In the genomic region with DNA sequence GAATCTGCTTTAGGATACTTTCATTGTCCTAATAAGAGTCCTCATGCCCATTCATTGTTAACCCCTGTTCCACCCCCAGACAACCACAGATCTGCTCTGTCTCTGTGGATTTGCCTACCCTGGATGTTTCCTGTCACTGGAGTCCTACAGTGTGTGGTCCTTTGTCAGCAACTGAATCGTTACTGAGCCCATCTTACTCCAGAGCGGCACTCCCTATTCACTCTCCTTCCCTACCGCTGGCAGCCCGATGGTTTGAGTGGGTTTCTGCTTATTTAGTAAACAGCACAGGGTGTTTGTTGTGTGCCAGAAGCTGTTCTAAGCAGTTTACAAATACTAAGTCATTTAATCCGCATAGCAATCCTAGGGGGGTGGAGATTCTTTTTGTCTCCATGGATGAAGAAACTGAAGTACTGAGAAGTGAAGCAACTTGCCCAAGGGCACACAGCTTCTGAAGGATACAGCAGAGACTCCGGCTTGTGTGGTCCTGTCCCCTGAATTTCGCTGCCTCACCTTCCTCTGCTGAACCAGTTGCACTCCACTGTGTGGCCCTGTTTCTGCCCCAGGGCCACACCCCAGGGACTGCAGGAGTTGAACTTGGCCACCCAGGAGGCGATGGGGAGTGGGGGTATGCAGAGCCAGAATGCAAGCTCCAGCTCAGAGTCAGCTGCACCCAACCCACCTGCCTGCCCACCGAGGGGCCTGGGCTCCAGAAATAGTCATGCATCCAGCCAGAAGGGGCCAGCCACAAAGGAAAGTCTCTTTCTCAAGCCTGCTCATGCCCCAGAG, we compare ENCODE assay signal across 25 cellular contexts. TPM values are rescaled to one million over a fixed set of nuclear protein-coding genes. Genes with fewer than 3 reads are reported as not detected.
DNase-seq lines count a peak whose midpoint lies in the region; ATAC-seq, FAIRE-seq and TF ChIP-seq lines count a peak whose summit lies in the region.
"Had no signal": no experiment of that assay in that cellular context is flagged by ENCODE, and none has a peak within 500 bp of the region (broad histone marks: within the 10 kb centered on the region; RNA-seq: fewer than 3 reads in every experiment).

No MANE protein-coding gene starts in this region.

- no TSS peak for BruUV-seq in HepG2 (replicated peaks; lab: Mats Ljungman, UMichigan)

- H2BK120ac ChIP-seq in mesendoderm (ENCODE audit: low read depth, low read length): no peak overlapping the region

- no peak overlapping the region for H2BK15ac ChIP-seq in mesendoderm (replicated peaks; ENCODE audit: low read depth)

- H3K27ac ChIP-seq in right lobe of liver (no peak overlapping the region), HepG2 (ENCODE audit: extremely low read length, insufficient read depth, low read length) (no peak overlapping the region), keratinocyte (ENCODE audit: control insufficient read depth, insufficient read depth, low read length) (peak overlapping the region; percentile 8), mesendoderm (ENCODE audit: low read depth, low read length) (no peak overlapping the region)
- H3K27ac ChIP-seq: KMS-11 had no signal

- dilution Hi-C loops in keratinocyte (cut with MboI; ENCODE audit: extremely low pct_ligation_motif_present, low sequenced_read_pairs): no loop called here

- CTCF ChIA-PET in HepG2 (lab: Yijun Ruan, JAX; ENCODE audit: low intra/inter-chr PET ratio, low total read pairs): no interaction called here

- WGBS in right lobe of liver (ENCODE audit: insufficient coverage, low coverage, low lambda C conversion rate, missing lambda C conversion rate): 77% methylated on average over 6 of the region's 9 CpGs
- 75% methylated on average over 9 of the region's 9 CpGs for WGBS in HepG2 (ENCODE audit: low lambda C conversion rate)
- no CpG with 5 or more reads among the region's 9 CpGs for WGBS in mesendoderm (ENCODE audit: extremely low coverage, insufficient coverage, low lambda C conversion rate)

- H3K79me1 ChIP-seq in mesendoderm (ENCODE audit: low read length): no peaks in the 10 kb centered on the region

- no peak overlapping the region for H3K56ac ChIP-seq in mesendoderm (ENCODE audit: low read length)

- H3K9me3 ChIP-seq in right lobe of liver (no peaks in the 10 kb centered on the region), HepG2 (ENCODE audit: low read length) (no peaks in the 10 kb centered on the region), keratinocyte (ENCODE audit: control insufficient read depth, low read depth, low read length) (no peaks in the 10 kb centered on the region)
- H3K9me3 ChIP-seq: BE2C had no signal

- DNase-seq in right lobe of liver (peak in 2 of 3 donors; percentile 9 to 18), HepG2 (ENCODE audit: low spot score) (no peak), bronchial epithelial cell (ENCODE audit: low read depth) (peak; percentile 70), keratinocyte (ENCODE audit: low read depth, low spot score) (no peak), mesendoderm (no peak), GM03348 (ENCODE audit: low spot score) (no peak), GOT3 (lab: John Stamatoyannopoulos, UW) (no peak)
- DNase-seq: BE2C; CD4-positive, alpha-beta memory T cell; DMS153; NCI-H1417 treated with DMSO at 0.1 percent for 48 hours; NCI-H187 treated with DMSO at 0.1 percent for 48 hours; NCI-H2227 treated with DMSO at 0.1 percent for 48 hours; NCI-H524; NCI-H82; PC-3; RPMI8226 had no signal

- TF ChIP-seq CTCF in right lobe of liver (IDR thresholded peaks at IDR 0.05) (no peak), HepG2 (CRISPR knock-in tag; IDR thresholded peaks at IDR 0.05) (no peak), bronchial epithelial cell (IDR thresholded peaks at IDR 0.05; ENCODE audit: insufficient read depth, low read length, severe bottlenecking) (no peak), keratinocyte (optimal IDR thresholded peaks at IDR 0.05 in 1 of 3, IDR thresholded peaks at IDR 0.05 in 1 of 3, conservative IDR thresholded peaks at IDR 0.05 in 1 of 3; ENCODE audit: extremely low read depth in 1 of 3, insufficient read depth in 2 of 3, low read length in 3 of 3) (no peak)

- no peaks in the 10 kb centered on the region for H3K79me2 ChIP-seq in HepG2 (ENCODE audit: insufficient read depth, low read length)
- H3K79me2 ChIP-seq in keratinocyte (ENCODE audit: control insufficient read depth, insufficient read depth, low read length): no peaks in the 10 kb centered on the region
- no peaks in the 10 kb centered on the region for H3K79me2 ChIP-seq in mesendoderm (ENCODE audit: control insufficient read depth, insufficient read depth, low read length)

- H3K4me3 ChIP-seq in right lobe of liver: no peak overlapping the region
- no peak overlapping the region for H3K4me3 ChIP-seq in HepG2 (replicated peaks in 1 of 3; ENCODE audit: insufficient read depth in 1 of 3, low read depth in 2 of 3, low read length in 3 of 3)
- no peak overlapping the region for H3K4me3 ChIP-seq in bronchial epithelial cell (ENCODE audit: low read depth, low read length)
- H3K4me3 ChIP-seq in keratinocyte (ENCODE audit: control insufficient read depth in 2 of 3, extremely low read depth in 1 of 3, insufficient read depth in 2 of 3, low read depth in 1 of 3, low read length in 3 of 3): no peak overlapping the region
- no peak overlapping the region for H3K4me3 ChIP-seq in mesendoderm (ENCODE audit: low read length)

- H2BK5ac ChIP-seq in mesendoderm (ENCODE audit: low read length): no peak overlapping the region

- H3K27me3 ChIP-seq in right lobe of liver: no peaks in the 10 kb centered on the region
- peaks cover under 1 to 1% of the 10 kb centered on the region in 2 experiments; a peak in 1 of 5 replicates for H3K27me3 ChIP-seq in HepG2 (ENCODE audit: control insufficient read depth in 1 of 2, insufficient read depth in 2 of 2, low read length in 2 of 2)
- no peaks in the 10 kb centered on the region for H3K27me3 ChIP-seq in bronchial epithelial cell (ENCODE audit: control insufficient read depth, insufficient read depth, low read length)
- no peaks in the 10 kb centered on the region for H3K27me3 ChIP-seq in keratinocyte (ENCODE audit: control insufficient read depth, extremely low read depth, insufficient read depth, low read length)
- no peaks in the 10 kb centered on the region for H3K27me3 ChIP-seq in mesendoderm (ENCODE audit: insufficient read depth, low read length, poor library complexity)
- H3K27me3 ChIP-seq: BE2C had no signal

- no peak overlapping the region for H4K5ac ChIP-seq in mesendoderm (ENCODE audit: low read length)

- H3K9ac ChIP-seq in HepG2 (ENCODE audit: insufficient read depth, low read depth, low read length): no peak overlapping the region
- no peak overlapping the region for H3K9ac ChIP-seq in keratinocyte (ENCODE audit: control insufficient read depth, extremely low read depth, insufficient read depth, low read length)
- H3K9ac ChIP-seq in mesendoderm (ENCODE audit: low read length): no peak overlapping the region
- H3K9ac ChIP-seq: KMS-11 had no signal

- TF ChIP-seq EP300 in HepG2 (IDR thresholded peaks at IDR 0.05; ENCODE audit: low read depth in 2 of 2, low read length in 2 of 2) (no peak), HepG2 (CRISPR knock-in tag; IDR thresholded peaks at IDR 0.05; ENCODE audit: borderline replicate concordance) (no peak)

- H4K8ac ChIP-seq in mesendoderm (ENCODE audit: low read depth, low read length): no peak overlapping the region

- no peak for TF ChIP-seq RAD21 in HepG2 (CRISPR knock-in tag; IDR thresholded peaks at IDR 0.05)

- H3K4me1 ChIP-seq in right lobe of liver: no peaks in the 10 kb centered on the region
- H3K4me1 ChIP-seq in HepG2 (ENCODE audit: insufficient read depth, low read length): no peaks in the 10 kb centered on the region
- H3K4me1 ChIP-seq in keratinocyte (ENCODE audit: control insufficient read depth, extremely low read depth, insufficient read depth, low read length): peaks cover 44% of the 10 kb centered on the region
- H3K4me1 ChIP-seq in mesendoderm (ENCODE audit: control insufficient read depth, low read depth, low read length): no peaks in the 10 kb centered on the region
- H3K4me1 ChIP-seq: BE2C had no signal

- H3K36me3 ChIP-seq in right lobe of liver: no peaks in the 10 kb centered on the region
- H3K36me3 ChIP-seq in HepG2 (replicated peaks in 1 of 2; ENCODE audit: control insufficient read depth in 1 of 2, insufficient read depth in 2 of 2, low read length in 2 of 2): peaks cover 0 to 11% of the 10 kb centered on the region in 2 experiments; a peak in 1 of 5 replicates
- H3K36me3 ChIP-seq in bronchial epithelial cell (ENCODE audit: control insufficient read depth, insufficient read depth, low read length): no peaks in the 10 kb centered on the region
- no peaks in the 10 kb centered on the region for H3K36me3 ChIP-seq in keratinocyte (ENCODE audit: control insufficient read depth in 2 of 2, extremely low read depth in 1 of 2, insufficient read depth in 2 of 2, low read length in 2 of 2)
- H3K36me3 ChIP-seq in mesendoderm (ENCODE audit: control insufficient read depth, insufficient read depth, low read length): no peaks in the 10 kb centered on the region
- H3K36me3 ChIP-seq: BE2C had no signal

- TF ChIP-seq POLR2A in right lobe of liver (IDR thresholded peaks at IDR 0.05): no peak
- TF ChIP-seq POLR2A in HepG2 (IDR thresholded peaks at IDR 0.05; ENCODE audit: insufficient read depth in 1 of 2, low read depth in 2 of 2, low read length in 2 of 2): no peak

- in situ Hi-C loops in HepG2 (cut with HindIII; ENCODE audit: extremely low pct_ligation_motif_present, low pct_unique_long_range_greater_than_20kb): no loop called here

- H3K4ac ChIP-seq in mesendoderm (ENCODE audit: low read depth, low read length): no peak overlapping the region

- POLR2A ChIA-PET in HepG2 (lab: Yijun Ruan, JAX): no interaction called here

- H3K23ac ChIP-seq in mesendoderm (ENCODE audit: low read length): no peak overlapping the region

- intact Hi-C loops in right lobe of liver (cut with DNase I) (no loop called here), HepG2 (cut with micrococcal nuclease; ENCODE audit: unreplicated experiment) (no loop called here)

- FAIRE-seq in HepG2 (lab: Jason Lieb, UNC): no peak
- FAIRE-seq in bronchial epithelial cell (lab: Jason Lieb, UNC): no peak
- peak; percentile 98 for FAIRE-seq in keratinocyte (lab: Jason Lieb, UNC)
- FAIRE-seq: A204.1, GM12891, GM19239, H54 had no signal

- no peaks in the 10 kb centered on the region for H3K9me1 ChIP-seq in keratinocyte (ENCODE audit: control insufficient read depth, extremely low read depth, insufficient read depth, low read length)

- H4K20me1 ChIP-seq in HepG2 (ENCODE audit: insufficient read depth, low read length) (no peaks in the 10 kb centered on the region), keratinocyte (ENCODE audit: control insufficient read depth, extremely low read depth, insufficient read depth, low read length) (no peaks in the 10 kb centered on the region)

- H3K4me2 ChIP-seq in HepG2 (ENCODE audit: low read depth, low read length) (no peak overlapping the region), keratinocyte (ENCODE audit: control insufficient read depth, extremely low read depth, insufficient read depth, low read depth, low read length) (peak overlapping the region; percentile 24), mesendoderm (ENCODE audit: low read length) (no peak overlapping the region)
- H3K4me2 ChIP-seq: KMS-11 had no signal

- no peak overlapping the region for H3K18ac ChIP-seq in mesendoderm (ENCODE audit: low read length)

- ATAC-seq in right lobe of liver: no peak
- no peak for ATAC-seq in HepG2
- ATAC-seq in GM21367 (IDR thresholded peaks at IDR 0.05; ENCODE audit: unreplicated experiment): no peak
- ATAC-seq: PC-3 had no signal

- H2AK5ac ChIP-seq in mesendoderm (ENCODE audit: low read length): no peak overlapping the region

- H2AFZ ChIP-seq in HepG2 (ENCODE audit: low read length) (no peak overlapping the region), keratinocyte (ENCODE audit: control insufficient read depth, low read length) (no peak overlapping the region)

RNA-seq across cellular contexts. Expression of gene SLC6A1, which starts 56.5 kb away (rescaled TPM):
- total RNA-seq in right lobe of liver (10 to 100 TPM; 14.5 to 70.1 (median 37.3) TPM), HepG2 (2016; rRNA removed; fragmentation: Illumina TruSeq; extraction: Trizol) (not detected in 2 replicates), bronchial epithelial cell (not detected in 2 replicates)
- not detected in 2 replicates for total RNA-seq in HepG2 (2016; cell fraction: cytosol; rRNA removed; fragmentation: Illumina TruSeq; extraction: Trizol; ENCODE audit: low read depth)
- total RNA-seq in HepG2 (2016; cell fraction: insoluble cytoplasmic fraction; rRNA removed; fragmentation: Illumina TruSeq; extraction: Trizol): not detected in 2 replicates
- not detected in 2 replicates for total RNA-seq in HepG2 (2016; cell fraction: membrane; rRNA removed; fragmentation: Illumina TruSeq; extraction: Trizol)
- not detected in 2 replicates for total RNA-seq in HepG2 (2016; cell fraction: nucleus; rRNA removed; fragmentation: Illumina TruSeq; extraction: Trizol)
- polyA plus RNA-seq in HepG2 (2011; rRNA removed) (0.04 TPM in 1 of 2 replicates, not detected in the other), keratinocyte (not detected in 3 replicates)
- polyA plus RNA-seq in HepG2 (2011; cell fraction: cytosol; rRNA removed): not detected in 2 replicates
- 0.03 and 0.05 TPM in 2 replicates for polyA plus RNA-seq in HepG2 (2011; cell fraction: nucleus; rRNA removed)
- polyA plus RNA-seq in HepG2 (2012): 0.07 TPM in 1 of 2 replicates, not detected in the other
- polyA plus RNA-seq in HepG2 (2016; cell fraction: cytosol; fragmentation: Illumina TruSeq; extraction: Trizol; ENCODE audit: low read depth): not detected in 2 replicates
- polyA plus RNA-seq in HepG2 (2016; cell fraction: insoluble cytoplasmic fraction; fragmentation: Illumina TruSeq; extraction: Trizol; ENCODE audit: low read depth): not detected in 2 replicates
- polyA plus RNA-seq in HepG2 (2016; cell fraction: membrane; fragmentation: Illumina TruSeq; extraction: Trizol; ENCODE audit: low read depth): not detected in 2 replicates
- polyA plus RNA-seq in HepG2 (2016; cell fraction: nucleus; fragmentation: Illumina TruSeq; extraction: Trizol; ENCODE audit: insufficient read depth, low read depth): not detected in 2 replicates
- not detected in 2 replicates for polyA minus RNA-seq in HepG2 (2011; rRNA and poly(A)+ RNA removed; ENCODE audit: low replicate concordance)
- polyA minus RNA-seq in HepG2 (2011; cell fraction: cytosol; rRNA and poly(A)+ RNA removed): not detected in 2 replicates
- polyA minus RNA-seq in HepG2 (2011; cell fraction: nucleus; rRNA and poly(A)+ RNA removed): not detected in 2 replicates
- polyA plus RNA-seq in keratinocyte (2011; ENCODE audit: low read depth): not detected
- polyA plus RNA-seq in keratinocyte (2011; cell fraction: cytosol; rRNA removed): not detected in 2 replicates
- polyA plus RNA-seq in keratinocyte (2011; cell fraction: nucleus; rRNA removed): not detected in 2 replicates
- not detected in 2 replicates for polyA plus RNA-seq in keratinocyte (2012; ENCODE audit: low replicate concordance)
- not detected in 3 replicates for polyA minus RNA-seq in keratinocyte
- polyA minus RNA-seq in keratinocyte (2011; cell fraction: cytosol; rRNA and poly(A)+ RNA removed): not detected
- polyA minus RNA-seq in keratinocyte (2011; cell fraction: nucleus; rRNA and poly(A)+ RNA removed): not detected in 2 replicates
- polyA plus RNA-seq in mesendoderm (2013, experiment 1 of 2): 0.86 TPM
- polyA plus RNA-seq in mesendoderm (2013, experiment 2 of 2): 0.70 TPM
- total RNA-seq: CD4-positive, alpha-beta memory T cell; HT-29; PC-3; SK-MEL-5 had no signal
- polyA plus RNA-seq: CD4-positive, alpha-beta memory T cell had no signal

Comparison
In these comparisons a context has a peak if more than half of its experiments do, and no peak if none do; other contexts are left out.
1. DNase-seq: peak in right lobe of liver (2 of 3) and bronchial epithelial cell (single experiment); none in HepG2 (single experiment), keratinocyte (single experiment), mesendoderm (single experiment), GM03348 (single experiment) and GOT3 (single experiment).
2. RNA of gene SLC6A1, which starts 56.5 kb away (total RNA-seq): 14.5 to 70.1 TPM in right lobe of liver; not detected in HepG2 and not detected in bronchial epithelial cell; every median in the first group is over 10 times any median in the second.